In genomic region chr12:53219116-53219955, GRCh38 we compare ENCODE assay signal across 8 cellular contexts. TPM values are rescaled to one million over a fixed set of nuclear protein-coding genes. Genes with fewer than 3 reads are reported as not detected.
DNase-seq lines count a peak whose midpoint lies in the region; ATAC-seq and TF ChIP-seq lines count a peak whose summit lies in the region.

No MANE protein-coding gene starts in this region.

- CTCF ChIA-PET in AG04449 (lab: Yijun Ruan, JAX): interaction anchor here (0.6 to 24.6 kb wide), 17 partner anchors 9 to 198 kb away, joined by 3 to 659 read pairs (median 5); partner anchors contain the start of genes AAAS, ESPL1, ITGB7 and MYG1
- CTCF ChIA-PET in T-cell (lab: Charles Lee): interaction anchor here (0.7 to 2.3 kb wide), 15 partner anchors 8 to 139 kb away, joined by 3 to 17 read pairs (median 4); partner anchors contain the start of genes ESPL1 (in 1 of the 2) and MYG1 (in 1 of the 2)
- CTCF ChIA-PET in MCF 10A (lab: Yijun Ruan, JAX): interaction anchor here (0.6 to 1.9 kb wide), 13 partner anchors 23 to 238 kb away, joined by 3 to 10 read pairs (median 4); a partner anchor contains a TSS

- POLR2A ChIA-PET in AG04449 (lab: Yijun Ruan, JAX) (interaction anchor here (0.6 to 2.4 kb wide), 9 partner anchors 10 to 102 kb away, joined by 3 to 11 read pairs (median 4); partner anchors contain the start of genes AAAS, CSAD, PFDN5 and ZNF740), T-cell (lab: Charles Lee) (interaction anchor here (0.5 to 0.9 kb wide), 4 partner anchors 8 to 114 kb away, joined by 4 to 7 read pairs (median 4); no protein-coding TSS in a partner anchor), MCF 10A (lab: Yijun Ruan, JAX) (interaction anchor here (0.7 to 4.9 kb wide), 20 partner anchors 8 to 213 kb away, joined by 3 to 43 read pairs (median 4); partner anchors contain the start of genes AAAS, CSAD, EIF4B and ESPL1)

- H3K79me2 ChIP-seq in H9 (ENCODE audit: insufficient read depth, low read length): peaks cover 4% of the 10 kb centered on the region; the same call in 1 of the 2 replicates

- no peaks in the 10 kb centered on the region for H3K79me1 ChIP-seq in H9 (ENCODE audit: insufficient read depth, low read depth, low read length, poor library complexity, severe bottlenecking)

- H3K4me1 ChIP-seq in H9 (ENCODE audit: insufficient read depth, low read length) (peaks cover 37% of the 10 kb centered on the region; the same call in 1 of the 2 replicates), right lobe of liver (peaks cover 0 to 11% (median 0%) of the 10 kb centered on the region in 4 donors)

- H3K36me3 Mint-ChIP-seq in H9 (ENCODE audit: insufficient read depth in 1 of 3, low read depth in 3 of 3) (peaks cover 0 to 17% (median 11%) of the 10 kb centered on the region in 3 experiments; a peak in 6 of 7 replicates), T-cell (peaks cover 8% of the 10 kb centered on the region), MCF 10A (ENCODE audit: insufficient read depth, unreplicated experiment) (peaks cover 23% of the 10 kb centered on the region)

- WGBS in H9 (ENCODE audit: extremely low coverage, insufficient read length, low lambda C conversion rate): no CpG with 5 or more reads among the region's 32 CpGs
- WGBS in right lobe of liver (ENCODE audit: insufficient coverage, low coverage, low lambda C conversion rate, missing lambda C conversion rate): 40% methylated on average over 25 of the region's 32 CpGs

- H2BK5ac ChIP-seq in H9 (ENCODE audit: insufficient read length, low read length): no peak overlapping the region

- H3K9me3 ChIP-seq in H9 (ENCODE audit: control insufficient read depth, low read depth, low read length): no peaks in the 10 kb centered on the region
- no peaks in the 10 kb centered on the region for H3K9me3 ChIP-seq in right lobe of liver

- no peak overlapping the region for H3T11ph ChIP-seq in H9 (ENCODE audit: low read length)

- H3K27me3 ChIP-seq in H9 (ENCODE audit: insufficient read depth, low read length) (peaks cover 3% of the 10 kb centered on the region; the same call in 1 of the 2 replicates), right lobe of liver (no peaks in the 10 kb centered on the region)

- peak overlapping the region; percentile 16 for H3K9ac ChIP-seq in H9 (ENCODE audit: extremely low read depth, insufficient read length, low read length)

- H3K23ac ChIP-seq in H9 (ENCODE audit: insufficient read length, low read depth, low read length): no peak overlapping the region

- H3K27me3 Mint-ChIP-seq in H9 (ENCODE audit: low read depth) (peaks cover 17% of the 10 kb centered on the region), T-cell (no peaks in the 10 kb centered on the region), MCF 10A (ENCODE audit: insufficient read depth, unreplicated experiment) (no peaks in the 10 kb centered on the region)

- no peak overlapping the region for H3K56ac ChIP-seq in H9 (ENCODE audit: insufficient read length, low read depth, low read length)

- H3K14ac ChIP-seq in H9 (ENCODE audit: insufficient read depth, low read length): no peak overlapping the region

- intact Hi-C loops in MCF 10A (cut with micrococcal nuclease) (no loop called here), right lobe of liver (cut with DNase I) (no loop called here)

- H2BK15ac ChIP-seq in H9 (ENCODE audit: low read depth, low read length): no peak overlapping the region

- H4K91ac ChIP-seq in H9 (ENCODE audit: insufficient read length, low read depth, low read length): no peak overlapping the region

- no peak overlapping the region for H2AK5ac ChIP-seq in H9 (ENCODE audit: insufficient read length, low read length)

- H3K27ac ChIP-seq in H9 (ENCODE audit: insufficient read length, low read depth, low read length): no peak overlapping the region
- peak overlapping the region in 2 of 3 donors; percentile 85 to 93 for H3K27ac ChIP-seq in right lobe of liver

- H3K4me1 Mint-ChIP-seq in H9: peaks cover 75 to 77% of the 10 kb centered on the region in 2 experiments
- H3K4me1 Mint-ChIP-seq in T-cell: peaks cover 72 to 81% (median 75%) of the 10 kb centered on the region in 3 donors
- H3K4me1 Mint-ChIP-seq in MCF 10A (ENCODE audit: insufficient read depth, unreplicated experiment): peaks cover 54% of the 10 kb centered on the region

- ATAC-seq in T-cell (replicated peaks in 1 of 4) (peak; percentile 9 to 29 (median 21)), right lobe of liver (no peak), GM18520 (IDR thresholded peaks at IDR 0.05; ENCODE audit: unreplicated experiment) (no peak)

- H2BK120ac ChIP-seq in H9 (ENCODE audit: low read depth, low read length, poor library complexity, severe bottlenecking): no peak overlapping the region

- TF ChIP-seq POLR2A in right lobe of liver (IDR thresholded peaks at IDR 0.05): no peak

- peak overlapping the region in 1 of 3 experiments; percentile 86; a peak in 3 of 7 replicates for H3K27ac Mint-ChIP-seq in H9
- peak overlapping the region; percentile 92 to 99 for H3K27ac Mint-ChIP-seq in T-cell
- H3K27ac Mint-ChIP-seq in MCF 10A (ENCODE audit: low read depth, unreplicated experiment): no peak overlapping the region

- H3K36me3 ChIP-seq in right lobe of liver: no peaks in the 10 kb centered on the region

- no peak overlapping the region for H3K4ac ChIP-seq in H9 (ENCODE audit: low read depth, low read length)

- no peak overlapping the region for H3K18ac ChIP-seq in H9 (ENCODE audit: insufficient read length, low read depth, low read length)

- H4K8ac ChIP-seq in H9 (replicated peaks; ENCODE audit: insufficient read length, low read depth, low read length): no peak overlapping the region

- H3K4me3 Mint-ChIP-seq in H9: peak overlapping the region; percentile 86 to 94
- peak overlapping the region; percentile 95 to 98 (median 96) for H3K4me3 Mint-ChIP-seq in T-cell
- peak overlapping the region; percentile 83 for H3K4me3 Mint-ChIP-seq in MCF 10A (ENCODE audit: unreplicated experiment)

- no peak overlapping the region for H2BK12ac ChIP-seq in H9 (ENCODE audit: insufficient read length, low read depth, low read length)

- BruUV-seq in MCF 10A (replicated peaks; lab: Mats Ljungman, UMichigan): no TSS peak

- DNase-seq in AG04449 (ENCODE audit: low read depth, low spot score) (no peak), H9 (peak; percentile 29), T-cell (peak in 8 of 34 experiments; percentile 22 to 55 (median 40)), MCF 10A (ENCODE audit: unreplicated experiment) (peak; percentile 57), right lobe of liver (no peak), NCI-H187 treated with DMSO at 0.1 percent for 48 hours (lab: John Stamatoyannopoulos, UW) (no peak)
- DNase-seq in stimulated activated CD8-positive, alpha-beta memory T cell treated with anti-CD3 and anti-CD28 coated beads, Interleukin-12 subunit alpha, Interleukin-12 subunit beta, amount 100 ng/mL, for 4 hours (ENCODE audit: low read depth): peak; percentile 50

- H3K4me2 ChIP-seq in H9 (ENCODE audit: insufficient read depth, insufficient read length, low read length): peak overlapping the region; percentile 99

- H3K4me3 ChIP-seq in AG04449 (ENCODE audit: low read depth, low read length) (peak overlapping the region; percentile 95), right lobe of liver (peak overlapping the region; percentile 49 to 63 (median 57))

- H4K5ac ChIP-seq in H9 (ENCODE audit: insufficient read length, low read depth, low read length): no peak overlapping the region

- H2AFZ ChIP-seq in H9 (ENCODE audit: low read length): no peak overlapping the region

- peaks cover 22% of the 10 kb centered on the region for H3K23me2 ChIP-seq in H9 (ENCODE audit: insufficient read length, low read depth, low read length, poor library complexity, severe bottlenecking)

- H2BK20ac ChIP-seq in H9 (ENCODE audit: low read depth, low read length, poor library complexity, severe bottlenecking): no peak overlapping the region

- TF ChIP-seq CTCF in AG04449 (IDR thresholded peaks at IDR 0.05; ENCODE audit: insufficient read depth, low read length, missing control alignments) (no peak), H9 (conservative IDR thresholded peaks at IDR 0.05) (no peak), MCF 10A (IDR thresholded peaks at IDR 0.05; ENCODE audit: unreplicated experiment) (no peak), right lobe of liver (IDR thresholded peaks at IDR 0.05) (no peak)

- H3K9me3 Mint-ChIP-seq in H9: no peaks in the 10 kb centered on the region; a peak in 2 of 5 replicates
- no peaks in the 10 kb centered on the region for H3K9me3 Mint-ChIP-seq in T-cell
- no peaks in the 10 kb centered on the region for H3K9me3 Mint-ChIP-seq in MCF 10A (ENCODE audit: unreplicated experiment)

- no peaks in the 10 kb centered on the region for H4K20me1 ChIP-seq in H9 (ENCODE audit: control insufficient read depth, insufficient read depth, insufficient read length)

RNA-seq across cellular contexts. Expression of gene ITGB7, which starts 12.3 kb away (rescaled TPM):
- total RNA-seq in H9 (2021): 0.26 and 0.39 TPM in 2 replicates
- total RNA-seq in T-cell: 100 to 1,000 TPM; 247 to 590 (median 469) TPM
- total RNA-seq in MCF 10A (2022): 1.0 and 1.1 TPM in 2 replicates
- 1 to 10 TPM; 2.9 to 8.0 (median 3.9) TPM for total RNA-seq in right lobe of liver

RNA-seq across cellular contexts. Expression of gene RARG, which starts 12.7 kb away (rescaled TPM):
- total RNA-seq in H9 (2021): 42.6 and 43.7 TPM in 2 replicates
- total RNA-seq in T-cell: 10 to 100 TPM; 20.3 to 91.3 (median 74.2) TPM
- 30.9 and 43.7 TPM in 2 replicates for total RNA-seq in MCF 10A (2022)
- 1 to 10 TPM; 1.9 to 2.4 (median 2.1) TPM for total RNA-seq in right lobe of liver

RNA-seq across cellular contexts. Expression of gene CSAD, which starts 38.6 kb away (rescaled TPM):
- 7.4 and 7.7 TPM in 2 replicates for total RNA-seq in H9 (2021)
- 10 to 100 TPM; 48.6 to 69.6 (median 62.3) TPM for total RNA-seq in T-cell
- total RNA-seq in MCF 10A (2022): 22.7 and 30.8 TPM in 2 replicates
- total RNA-seq in right lobe of liver: 10 to 100 TPM; 20.6 to 54.2 (median 37.1) TPM

RNA-seq across cellular contexts. Expression of gene ZNF740, which starts 38.8 kb away (rescaled TPM):
- 41.2 and 47.2 TPM in 2 replicates for total RNA-seq in H9 (2021)
- total RNA-seq in T-cell: 10 to 100 TPM; 36.4 to 94.2 (median 83.9) TPM
- 34.9 and 36.2 TPM in 2 replicates for total RNA-seq in MCF 10A (2022)
- 10 to 100 TPM in 5 of 6 experiments, 1 to 10 TPM in 1; 5.5 to 24.4 (median 19.2) TPM for total RNA-seq in right lobe of liver

RNA-seq across cellular contexts. Expression of gene ESPL1, which starts 48.8 kb away (rescaled TPM):
- total RNA-seq in H9 (2021): 43.2 and 43.3 TPM in 2 replicates
- 1 to 10 TPM; 1.2 to 2.5 (median 1.6) TPM for total RNA-seq in T-cell
- 9.8 and 12.1 TPM in 2 replicates for total RNA-seq in MCF 10A (2022)
- total RNA-seq in right lobe of liver: 10 to 100 TPM in 2 of 6 experiments, 1 to 10 TPM in 3, under 1 TPM in 1; 0.04 to 15.0 (median 4.5) TPM

Comparison
In these comparisons a context has a peak if more than half of its experiments do, and no peak if none do; other contexts are left out.
1. DNase-seq: peak in H9 (single experiment), MCF 10A (single experiment) and stimulated activated CD8-positive, alpha-beta memory T cell treated with anti-CD3 and anti-CD28 coated beads, Interleukin-12 subunit alpha, Interleukin-12 subunit beta, amount 100 ng/mL, for 4 hours (single experiment); none in AG04449 (single experiment), right lobe of liver (0 of 3) and NCI-H187 treated with DMSO at 0.1 percent for 48 hours (single experiment).
2. ATAC-seq: peak in T-cell (4 of 4); none in right lobe of liver (0 of 4) and GM18520 (single experiment).
3. RNA of gene ITGB7, which starts 12.3 kb away (total RNA-seq): 247 to 590 TPM in T-cell; 2.9 to 8.0 TPM in right lobe of liver, 1.0 to 1.1 TPM in MCF 10A and 0.26 to 0.39 TPM in H9; every median in the first group is over 10 times any median in the second.
4. Peak in every context shown above with its lines, with median percentiles within 50 percentile points of each other: H3K4me3 Mint-ChIP-seq.